1 cellular context compared by ENCODE assay signal in the genomic region with DNA sequence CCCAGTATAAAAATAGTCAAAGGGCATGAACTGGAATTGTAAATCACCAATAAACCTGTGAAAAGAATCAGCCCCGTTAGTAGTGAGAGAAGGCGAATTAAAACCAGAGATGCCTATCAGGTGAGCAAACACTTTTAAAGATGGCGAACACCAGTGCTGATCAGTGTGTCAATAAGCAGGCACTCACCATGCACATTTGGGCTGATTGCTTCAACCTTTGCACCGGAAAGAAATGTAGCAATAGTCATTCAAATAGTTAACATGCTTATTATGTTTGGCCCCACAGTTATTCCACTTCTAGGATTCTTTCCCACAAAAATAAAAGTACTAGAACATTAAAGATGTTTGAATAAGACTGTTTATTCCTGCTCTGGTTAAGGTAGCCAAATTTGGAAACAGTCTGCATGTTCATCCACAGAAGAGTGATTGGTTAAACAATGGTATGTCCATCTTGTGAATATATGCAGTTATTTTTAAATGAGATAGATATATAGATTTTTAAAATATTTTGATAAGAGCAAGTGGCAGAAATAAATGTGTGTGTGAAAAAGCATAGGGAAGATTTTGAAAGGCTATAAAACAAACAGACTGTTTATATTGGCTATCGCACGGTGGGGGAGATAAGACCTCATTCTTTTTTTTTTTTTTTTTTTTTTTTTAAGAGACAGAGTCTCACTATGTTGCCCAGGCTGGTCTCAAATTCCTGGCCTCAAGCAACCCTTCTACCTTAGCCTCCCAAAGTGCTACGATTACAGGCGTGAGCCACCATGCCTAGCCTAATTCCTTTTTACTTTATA.
TF ChIP-seq lines count a peak whose summit lies in the region.

No MANE protein-coding gene starts in this region.

TF ChIP-seq in HepG2, 621 proteins besides CTCF, POLR2A, EP300 and RAD21 (continued from another document and continues in another):
- TF ChIP-seq, protein P1, sequence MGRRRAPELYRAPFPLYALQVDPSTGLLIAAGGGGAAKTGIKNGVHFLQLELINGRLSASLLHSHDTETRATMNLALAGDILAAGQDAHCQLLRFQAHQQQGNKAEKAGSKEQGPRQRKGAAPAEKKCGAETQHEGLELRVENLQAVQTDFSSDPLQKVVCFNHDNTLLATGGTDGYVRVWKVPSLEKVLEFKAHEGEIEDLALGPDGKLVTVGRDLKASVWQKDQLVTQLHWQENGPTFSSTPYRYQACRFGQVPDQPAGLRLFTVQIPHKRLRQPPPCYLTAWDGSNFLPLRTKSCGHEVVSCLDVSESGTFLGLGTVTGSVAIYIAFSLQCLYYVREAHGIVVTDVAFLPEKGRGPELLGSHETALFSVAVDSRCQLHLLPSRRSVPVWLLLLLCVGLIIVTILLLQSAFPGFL (CRISPR knock-in tag; IDR thresholded peaks at IDR 0.05), result no peak
- TF ChIP-seq, protein P2, sequence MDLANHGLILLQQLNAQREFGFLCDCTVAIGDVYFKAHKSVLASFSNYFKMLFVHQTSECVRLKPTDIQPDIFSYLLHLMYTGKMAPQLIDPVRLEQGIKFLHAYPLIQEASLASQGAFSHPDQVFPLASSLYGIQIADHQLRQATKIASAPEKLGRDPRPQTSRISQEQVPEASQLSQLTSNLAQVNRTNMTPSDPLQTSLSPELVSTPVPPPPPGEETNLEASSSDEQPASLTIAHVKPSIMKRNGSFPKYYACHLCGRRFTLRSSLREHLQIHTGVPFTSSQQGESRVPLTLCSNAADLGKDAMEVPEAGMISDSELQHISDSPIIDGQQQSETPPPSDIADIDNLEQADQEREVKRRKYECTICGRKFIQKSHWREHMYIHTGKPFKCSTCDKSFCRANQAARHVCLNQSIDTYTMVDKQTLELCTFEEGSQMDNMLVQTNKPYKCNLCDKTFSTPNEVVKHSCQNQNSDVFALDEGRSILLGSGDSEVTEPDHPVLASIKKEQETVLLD (CRISPR knock-in tag; IDR thresholded peaks at IDR 0.05; ENCODE audit: low read depth), result no peak
- TF ChIP-seq ZNF570 (CRISPR knock-in tag; IDR thresholded peaks at IDR 0.05; ENCODE audit: borderline replicate concordance) (no peak), ZNF430 (CRISPR knock-in tag; IDR thresholded peaks at IDR 0.05) (no peak), RFXAP (CRISPR knock-in tag; IDR thresholded peaks at IDR 0.05; ENCODE audit: borderline replicate concordance) (no peak), ISX (CRISPR knock-in tag; conservative IDR thresholded peaks at IDR 0.05) (no peak), SP5 (CRISPR knock-in tag; IDR thresholded peaks at IDR 0.05; ENCODE audit: borderline replicate concordance, low read depth) (no peak; the same call in 1 of the 2 replicates), ZGPAT (CRISPR knock-in tag; IDR thresholded peaks at IDR 0.05) (peak; percentile 72; the same call in 1 of the 2 replicates), NFYB (CRISPR knock-in tag; IDR thresholded peaks at IDR 0.05) (no peak), ZNF441 (CRISPR knock-in tag; IDR thresholded peaks at IDR 0.05; ENCODE audit: borderline replicate concordance) (no peak), GABPB1 (CRISPR knock-in tag; IDR thresholded peaks at IDR 0.05) (peak; percentile 79), IRF2 (CRISPR knock-in tag; IDR thresholded peaks at IDR 0.05) (peak; percentile 68; the same call in 1 of the 2 replicates), HMG20B (CRISPR knock-in tag; conservative IDR thresholded peaks at IDR 0.05) (peak; percentile 59; the same call in 1 of the 2 replicates), CHD2 (IDR thresholded peaks at IDR 0.05; ENCODE audit: low read depth, low read length) (no peak), SIX1 (CRISPR knock-in tag; IDR thresholded peaks at IDR 0.05; ENCODE audit: borderline replicate concordance) (no peak), THYN1 (CRISPR knock-in tag; IDR thresholded peaks at IDR 0.05; ENCODE audit: borderline replicate concordance, low read depth) (no peak), MAFG (CRISPR knock-in tag; IDR thresholded peaks at IDR 0.05) (no peak), TOE1 (CRISPR knock-in tag; IDR thresholded peaks at IDR 0.05) (no peak), ZXDC (CRISPR knock-in tag; IDR thresholded peaks at IDR 0.05) (no peak), FOXC1 (CRISPR knock-in tag; IDR thresholded peaks at IDR 0.05; ENCODE audit: borderline replicate concordance) (no peak), ZNF121 (CRISPR knock-in tag; IDR thresholded peaks at IDR 0.05) (peak; percentile 61), KLF16 (CRISPR knock-in tag; IDR thresholded peaks at IDR 0.05) (peak in 1 of 2 experiments; percentile 33; a peak in 1 of 4 replicates), ZFP91 (CRISPR knock-in tag; IDR thresholded peaks at IDR 0.05; ENCODE audit: borderline replicate concordance) (no peak), ZNF292 (CRISPR knock-in tag; IDR thresholded peaks at IDR 0.05; ENCODE audit: borderline replicate concordance, low read depth) (no peak), ZSCAN29 (CRISPR knock-in tag; conservative IDR thresholded peaks at IDR 0.05) (0 out of 2 replicates have a peak, but pooled peaks have one; percentile 37), CENPX (CRISPR knock-in tag; IDR thresholded peaks at IDR 0.05) (no peak), NR2F2 (IDR thresholded peaks at IDR 0.05; ENCODE audit: borderline replicate concordance, low read depth) (no peak), NFAT5 (CRISPR knock-in tag; IDR thresholded peaks at IDR 0.05) (no peak), FOSL1 (CRISPR knock-in tag; IDR thresholded peaks at IDR 0.05; ENCODE audit: borderline replicate concordance) (no peak), ZNF614 (CRISPR knock-in tag; IDR thresholded peaks at IDR 0.05; ENCODE audit: borderline replicate concordance) (0 out of 2 replicates have a peak, but pooled peaks have one; percentile 45), YEATS4 (CRISPR knock-in tag; IDR thresholded peaks at IDR 0.05; ENCODE audit: borderline replicate concordance) (no peak), MIXL1 (CRISPR knock-in tag; IDR thresholded peaks at IDR 0.05) (peak; percentile 86; the same call in 1 of the 2 replicates), SALL2 (CRISPR knock-in tag; IDR thresholded peaks at IDR 0.05) (no peak), ZNF224 (CRISPR knock-in tag; IDR thresholded peaks at IDR 0.05) (no peak)
- TF ChIP-seq, protein P3, sequence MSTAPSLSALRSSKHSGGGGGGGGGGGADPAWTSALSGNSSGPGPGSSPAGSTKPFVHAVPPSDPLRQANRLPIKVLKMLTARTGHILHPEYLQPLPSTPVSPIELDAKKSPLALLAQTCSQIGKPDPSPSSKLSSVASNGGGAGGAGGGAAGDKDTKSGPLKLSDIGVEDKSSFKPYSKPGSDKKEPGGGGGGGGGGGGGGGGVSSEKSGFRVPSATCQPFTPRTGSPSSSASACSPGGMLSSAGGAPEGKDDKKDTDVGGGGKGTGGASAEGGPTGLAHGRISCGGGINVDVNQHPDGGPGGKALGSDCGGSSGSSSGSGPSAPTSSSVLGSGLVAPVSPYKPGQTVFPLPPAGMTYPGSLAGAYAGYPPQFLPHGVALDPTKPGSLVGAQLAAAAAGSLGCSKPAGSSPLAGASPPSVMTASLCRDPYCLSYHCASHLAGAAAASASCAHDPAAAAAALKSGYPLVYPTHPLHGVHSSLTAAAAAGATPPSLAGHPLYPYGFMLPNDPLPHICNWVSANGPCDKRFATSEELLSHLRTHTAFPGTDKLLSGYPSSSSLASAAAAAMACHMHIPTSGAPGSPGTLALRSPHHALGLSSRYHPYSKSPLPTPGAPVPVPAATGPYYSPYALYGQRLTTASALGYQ (CRISPR knock-in tag; IDR thresholded peaks at IDR 0.05), result no peak
- TF ChIP-seq, protein P4, sequence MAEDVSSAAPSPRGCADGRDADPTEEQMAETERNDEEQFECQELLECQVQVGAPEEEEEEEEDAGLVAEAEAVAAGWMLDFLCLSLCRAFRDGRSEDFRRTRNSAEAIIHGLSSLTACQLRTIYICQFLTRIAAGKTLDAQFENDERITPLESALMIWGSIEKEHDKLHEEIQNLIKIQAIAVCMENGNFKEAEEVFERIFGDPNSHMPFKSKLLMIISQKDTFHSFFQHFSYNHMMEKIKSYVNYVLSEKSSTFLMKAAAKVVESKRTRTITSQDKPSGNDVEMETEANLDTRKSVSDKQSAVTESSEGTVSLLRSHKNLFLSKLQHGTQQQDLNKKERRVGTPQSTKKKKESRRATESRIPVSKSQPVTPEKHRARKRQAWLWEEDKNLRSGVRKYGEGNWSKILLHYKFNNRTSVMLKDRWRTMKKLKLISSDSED (CRISPR knock-in tag; IDR thresholded peaks at IDR 0.05), result no peak
- TF ChIP-seq, protein P5, sequence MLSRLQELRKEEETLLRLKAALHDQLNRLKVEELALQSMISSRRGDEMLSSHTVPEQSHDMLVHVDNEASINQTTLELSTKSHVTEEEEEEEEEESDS (CRISPR knock-in tag; IDR thresholded peaks at IDR 0.05; ENCODE audit: borderline replicate concordance), result no peak
- TF ChIP-seq, protein P6, sequence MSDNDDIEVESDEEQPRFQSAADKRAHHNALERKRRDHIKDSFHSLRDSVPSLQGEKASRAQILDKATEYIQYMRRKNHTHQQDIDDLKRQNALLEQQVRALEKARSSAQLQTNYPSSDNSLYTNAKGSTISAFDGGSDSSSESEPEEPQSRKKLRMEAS (IDR thresholded peaks at IDR 0.05), result no peak
- TF ChIP-seq, protein P7, sequence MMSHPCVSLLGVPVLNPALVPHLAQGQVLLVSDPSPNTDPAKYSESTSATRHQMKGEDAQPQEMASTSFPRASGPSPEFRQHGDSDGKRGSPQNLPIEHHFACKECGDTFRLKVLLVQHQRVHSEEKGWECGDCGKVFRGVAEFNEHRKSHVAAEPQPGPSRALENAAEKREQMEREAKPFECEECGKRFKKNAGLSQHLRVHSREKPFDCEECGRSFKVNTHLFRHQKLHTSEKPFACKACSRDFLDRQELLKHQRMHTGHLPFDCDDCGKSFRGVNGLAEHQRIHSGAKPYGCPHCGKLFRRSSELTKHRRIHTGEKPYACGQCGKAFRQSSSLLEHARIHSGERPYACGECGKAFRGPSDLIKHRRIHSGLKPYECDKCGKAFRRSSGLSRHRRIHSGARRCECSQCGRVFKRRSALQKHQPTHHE (CRISPR knock-in tag; IDR thresholded peaks at IDR 0.05; ENCODE audit: borderline replicate concordance), result no peak
